Comparison of ENCODE assay signal across 22 cellular contexts in genomic region chr16:50791522-50791921, GRCh38.
"Had no signal": no experiment of that assay in that cellular context is flagged by ENCODE, and none has a peak within 500 bp of the region (broad histone marks: within the 10 kb centered on the region; RNA-seq: fewer than 3 reads in every experiment).

No MANE protein-coding gene starts in this region.

- ATAC-seq: PC-3 had no signal

- H3K4me3 Mint-ChIP-seq: activated B cell treated with CpG ODN at 0.5 μM for 24 hours; activated CD4-positive, alpha-beta memory T cell treated with anti-CD3 and anti-CD28 coated beads, Interleukin-2, amount 10 ng/mL, durations not matched to agents 7 days and 5 days; activated CD4-positive, alpha-beta T cell treated with anti-CD3 and anti-CD28 coated beads, Interleukin-2, amount 10 ng/mL, durations not matched to agents 7 days and 5 days; brain; central memory CD8-positive, alpha-beta T cell had no signal

- H3K27ac Mint-ChIP-seq: activated B cell treated with CpG ODN at 0.5 μM for 24 hours; activated CD4-positive, alpha-beta memory T cell treated with anti-CD3 and anti-CD28 coated beads, Interleukin-2, amount 10 ng/mL, durations not matched to agents 7 days and 5 days; activated CD4-positive, alpha-beta T cell treated with anti-CD3 and anti-CD28 coated beads, Interleukin-2, amount 10 ng/mL, durations not matched to agents 7 days and 5 days; activated T-helper 2 cell treated with anti-CD3 and anti-CD28 coated beads, Interferon-gamma antibody, Interleukin-2, Interleukin-4, amounts not matched to agents 10 μg/mL and 5 μg/mL and 100 μg/mL, durations not matched to agents 14 hours and 24 hours and 36 hours; brain had no signal

- H3K4me1 Mint-ChIP-seq: activated B cell treated with CpG ODN at 0.5 μM for 24 hours, brain had no signal

- DNase-seq: activated B cell treated with CpG ODN at 0.5 μM for 24 hours; activated CD4-positive, alpha-beta memory T cell treated with anti-CD3 and anti-CD28 coated beads, Interleukin-2, amount 10 ng/mL, durations not matched to agents 7 days and 5 days; activated CD4-positive, alpha-beta T cell treated with anti-CD3 and anti-CD28 coated beads for 1 hour; activated CD4-positive, alpha-beta T cell treated with anti-CD3 and anti-CD28 coated beads, Interleukin-2, amount 10 ng/mL, durations not matched to agents 7 days and 5 days; activated naive CD4-positive, alpha-beta T cell treated with anti-CD3 and anti-CD28 coated beads, Interleukin-2, amount 50 U/mL, for 16 hours; activated T-cell treated with anti-CD3 and anti-CD28 coated beads for 4 hours; activated T-cell treated with anti-CD3 and anti-CD28 coated beads, Interleukin-2, amount 50 U/mL, for 48 hours; amygdala; cortex of kidney; NCI-H1092; NCI-H1417; NCI-H1694; NCI-H2029; NCI-H510A treated with DMSO at 0.1 percent for 48 hours; NCI-H69; PC-3; SHP77 treated with DMSO at 0.1 percent for 48 hours; T-helper 2 cell; T1000 had no signal

- H3K27me3 Mint-ChIP-seq: activated B cell treated with CpG ODN at 0.5 μM for 24 hours; activated CD4-positive, alpha-beta memory T cell treated with anti-CD3 and anti-CD28 coated beads, Interleukin-2, amount 10 ng/mL, durations not matched to agents 7 days and 5 days; activated CD4-positive, alpha-beta T cell treated with anti-CD3 and anti-CD28 coated beads, Interleukin-2, amount 10 ng/mL, durations not matched to agents 7 days and 5 days; brain; central memory CD8-positive, alpha-beta T cell had no signal
